8 cellular contexts compared by ENCODE assay signal in genomic region chr3:88057650-88058321, GRCh38. TPM values are rescaled to one million over a fixed set of nuclear protein-coding genes. Genes with fewer than 3 reads are reported as not detected.
DNase-seq lines count a peak whose midpoint lies in the region; TF ChIP-seq lines count a peak whose summit lies in the region.

No MANE protein-coding gene starts in this region.

- DNase-seq in GM06990 (ENCODE audit: extremely low read depth, insufficient read length), result no peak
- DNase-seq in NB4 (ENCODE audit: low read depth), result no peak
- no peak for DNase-seq in coronary artery (ENCODE audit: low spot score)
- DNase-seq in myocyte (ENCODE audit: low read depth), result peak; percentile 29
- no peak for DNase-seq in NCI-H446 treated with DMSO at 0.1 percent for 48 hours (lab: John Stamatoyannopoulos, UW)
- DNase-seq in dedifferentiated amniotic fluid mesenchymal stem cell (ENCODE audit: extremely low spot score), result no peak
- DNase-seq in NCI-H2171 treated with DMSO at 0.1 percent for 48 hours (lab: John Stamatoyannopoulos, UW), result no peak
- no peak for DNase-seq in CD1c-positive myeloid dendritic cell (ENCODE audit: extremely low spot score)

- no peaks in the 10 kb centered on the region for H3K27me3 ChIP-seq in GM06990 (replicated peaks; ENCODE audit: control insufficient read depth, insufficient read depth, low read length)

- H3K27ac ChIP-seq in coronary artery, result peak overlapping the region; percentile 96 to 97

- peak overlapping the region; percentile 65 for H3K4me3 ChIP-seq in GM06990 (replicated peaks; ENCODE audit: low read depth, low read length)
- peak overlapping the region; percentile 89 for H3K4me3 ChIP-seq in NB4 (ENCODE audit: low read depth, low read length)
- peak overlapping the region; percentile 77 for H3K4me3 ChIP-seq in coronary artery

- peaks cover 6% of the 10 kb centered on the region for H3K36me3 ChIP-seq in GM06990 (ENCODE audit: control insufficient read depth, insufficient read depth, low read length)

- TF ChIP-seq CTCF in GM06990 (IDR thresholded peaks at IDR 0.05; ENCODE audit: insufficient read depth, low read length, poor library complexity, severe bottlenecking), result peak; percentile 24
- no peak for TF ChIP-seq CTCF in NB4 (IDR thresholded peaks at IDR 0.05; ENCODE audit: low read depth, low read length)
- no peak for TF ChIP-seq CTCF in coronary artery (IDR thresholded peaks at IDR 0.05)

- no peak for TF ChIP-seq POLR2A in NB4 (IDR thresholded peaks at IDR 0.05; ENCODE audit: extremely low read depth, insufficient read length)

RNA-seq across cellular contexts. Expression of gene CGGBP1, which starts 1.0 kb away (rescaled TPM):
- 75.2 and 77.0 TPM in 2 replicates for total RNA-seq in myocyte
- polyA plus RNA-seq in myocyte (2012), result 36.8 TPM

RNA-seq across cellular contexts. Expression of gene ZNF654, which starts 1.3 kb away (rescaled TPM):
- total RNA-seq in myocyte, result 11.0 and 13.4 TPM in 2 replicates
- polyA plus RNA-seq in myocyte (2012), result 3.0 TPM
